11 cellular contexts compared by ENCODE assay signal in genomic region chr14:90678420-90678819, GRCh38.
DNase-seq lines count a peak whose midpoint lies in the region; ATAC-seq, FAIRE-seq and TF ChIP-seq lines count a peak whose summit lies in the region.
"Had no signal": no experiment of that assay in that cellular context is flagged by ENCODE, and none has a peak within 500 bp of the region (broad histone marks: within the 10 kb centered on the region; RNA-seq: fewer than 3 reads in every experiment).

No MANE protein-coding gene starts in this region.

- H3K27me3 ChIP-seq in bronchial epithelial cell (ENCODE audit: control insufficient read depth, insufficient read depth, low read length) (no peaks in the 10 kb centered on the region), muscle layer of colon (ENCODE audit: control insufficient read depth in 1 of 2, insufficient read depth in 2 of 2, low read length in 2 of 2) (no peaks in the 10 kb centered on the region)

- no peaks in the 10 kb centered on the region for H3K9me3 ChIP-seq in muscle layer of colon (ENCODE audit: low read length)

- TF ChIP-seq CTCF in bronchial epithelial cell (IDR thresholded peaks at IDR 0.05; ENCODE audit: insufficient read depth, low read length, severe bottlenecking): no peak

- no peak for FAIRE-seq in bronchial epithelial cell (lab: Jason Lieb, UNC)

- H3K4me1 ChIP-seq in muscle layer of colon (ENCODE audit: insufficient read depth, low read length): peaks cover 37% of the 10 kb centered on the region

- peak overlapping the region; percentile 83 for H3K27ac ChIP-seq in muscle layer of colon (ENCODE audit: low read depth, low read length)

- DNase-seq in GM03348 (ENCODE audit: low spot score): peak; percentile 25
- peak; percentile 39 for DNase-seq in MV-4-11 (lab: John Stamatoyannopoulos, UW)
- DNase-seq in bronchial epithelial cell (ENCODE audit: low read depth): peak; percentile 67
- DNase-seq in AML-193 (lab: John Stamatoyannopoulos, UW): no peak
- DNase-seq in retina: no peak
- DNase-seq: activated effector memory CD4-positive, alpha-beta T cell treated with anti-CD3 and anti-CD28 coated beads, Interleukin-2, amount 50 U/mL, for 16 hours; left ventricle myocardium superior; Right ventricle myocardium superior; stimulated activated CD4-positive, alpha-beta T cell treated with anti-CD3 and anti-CD28 coated beads, Interleukin-1b, Interleukin-23, amount 100 ng/mL, for 48 hours had no signal

- no peak overlapping the region for H3K9ac ChIP-seq in muscle layer of colon (ENCODE audit: low read length)

- H3K36me3 ChIP-seq in bronchial epithelial cell (ENCODE audit: control insufficient read depth, insufficient read depth, low read length) (no peaks in the 10 kb centered on the region), muscle layer of colon (ENCODE audit: insufficient read depth, low read length) (peaks cover 7% of the 10 kb centered on the region)

- no peak for ATAC-seq in GM19452 (IDR thresholded peaks at IDR 0.05; ENCODE audit: unreplicated experiment)
- ATAC-seq: left ventricle myocardium superior had no signal

- H3K4me3 ChIP-seq in bronchial epithelial cell (ENCODE audit: low read depth, low read length) (no peak overlapping the region), muscle layer of colon (ENCODE audit: low read depth in 1 of 2, low read length in 2 of 2) (no peak overlapping the region)

Comparison
In these comparisons a context has a peak if more than half of its experiments do, and no peak if none do; other contexts are left out.
1. DNase-seq: peak in GM03348 (single experiment), MV-4-11 (single experiment) and bronchial epithelial cell (single experiment); none in AML-193 (0 of 2) and retina (single experiment).